ENCODE assay signal across 8 cellular contexts in genomic region chr22:48968201-48968959, GRCh38.
DNase-seq lines count a peak whose midpoint lies in the region; ATAC-seq and TF ChIP-seq lines count a peak whose summit lies in the region.

No MANE protein-coding gene starts in this region.

- POLR2A ChIA-PET in A673 (lab: Charles Lee; ENCODE audit: low non-redundant PET), result no interaction called here

- TF ChIP-seq CTCF in A673 (conservative IDR thresholded peaks at IDR 0.05; ENCODE audit: low read depth, low read length) (peak; percentile 55), GM20000 (IDR thresholded peaks at IDR 0.05; ENCODE audit: extremely low read depth, missing control alignments) (peak; percentile 29), VCaP (conservative IDR thresholded peaks at IDR 0.05) (peak; percentile 82), lung (IDR thresholded peaks at IDR 0.05; ENCODE audit: control extremely low read depth, extremely low read depth) (no peak), esophagus squamous epithelium (IDR thresholded peaks at IDR 0.05) (peak in 2 of 6 experiments; percentile 25 to 29)

- no peak for ATAC-seq in lung (ENCODE audit: insufficient read depth, low FRiP score)

- WGBS in lung, 2 donors, result 52% methylated on average over 11 of the region's 11 CpGs
- 47 to 55% methylated on average over 3 to 8 of the region's 11 CpGs for WGBS in esophagus squamous epithelium, 2 donors

- H3K9me3 ChIP-seq in A673 (ENCODE audit: low read depth, low read length, poor library complexity, severe bottlenecking) (no peaks in the 10 kb centered on the region), lung (ENCODE audit: control insufficient read depth in 2 of 2, insufficient read depth in 1 of 2, low read length in 1 of 2) (peaks cover 0 to 2% of the 10 kb centered on the region in 2 donors), esophagus squamous epithelium (no peaks in the 10 kb centered on the region), HAP-1 (no peaks in the 10 kb centered on the region)

- BruUV-seq in A673 (replicated peaks; lab: Mats Ljungman, UMichigan), result no TSS peak

- in situ Hi-C loops in HAP-1 (cut with MboI; ENCODE audit: low sequenced_read_pairs), result no loop called here

- H3K4me3 ChIP-seq in A673 (ENCODE audit: low read depth, low read length, poor library complexity, severe bottlenecking) (no peak overlapping the region), lung (no peak overlapping the region), esophagus squamous epithelium (no peak overlapping the region), HAP-1 (no peak overlapping the region)

- H3K27me3 ChIP-seq in A673 (replicated peaks; ENCODE audit: insufficient read depth, low read depth, low read length, poor library complexity), result no peaks in the 10 kb centered on the region
- no peaks in the 10 kb centered on the region for H3K27me3 ChIP-seq in lung (ENCODE audit: control insufficient read depth, insufficient read depth)
- H3K27me3 ChIP-seq in esophagus squamous epithelium, result peaks cover 0 to 16% (median 0%) of the 10 kb centered on the region in 4 donors
- no peaks in the 10 kb centered on the region for H3K27me3 ChIP-seq in HAP-1 (ENCODE audit: low read depth)

- no peaks in the 10 kb centered on the region for H3K36me3 ChIP-seq in A673 (ENCODE audit: insufficient read depth, low read length, poor library complexity, severe bottlenecking)
- no peaks in the 10 kb centered on the region for H3K36me3 ChIP-seq in lung (ENCODE audit: control insufficient read depth in 2 of 2, insufficient read depth in 2 of 2, low read length in 2 of 2)
- H3K36me3 ChIP-seq in esophagus squamous epithelium, result no peaks in the 10 kb centered on the region
- no peaks in the 10 kb centered on the region for H3K36me3 ChIP-seq in HAP-1 (replicated peaks)

- no peak for TF ChIP-seq POLR2A in esophagus squamous epithelium (IDR thresholded peaks at IDR 0.05)

- CTCF ChIA-PET in A673 (lab: Charles Lee), result no interaction called here

- DNase-seq in A673 (ENCODE audit: low spot score) (no peak), GM20000 (ENCODE audit: low spot score) (no peak), lung (ENCODE audit: low spot score) (peak; percentile 30), esophagus squamous epithelium (lab: John Stamatoyannopoulos, UW) (no peak), AG20443 (ENCODE audit: low spot score) (no peak), HAP-1 (ENCODE audit: low spot score in 2 of 2) (no peak), HuH-7.5 (ENCODE audit: low spot score) (no peak)

- H3K4me1 ChIP-seq in A673 (ENCODE audit: insufficient read depth, low read length, poor library complexity, severe bottlenecking) (no peaks in the 10 kb centered on the region), lung (ENCODE audit: control insufficient read depth in 2 of 2, insufficient read depth in 2 of 2, low read length in 2 of 2) (no peaks in the 10 kb centered on the region), esophagus squamous epithelium (no peaks in the 10 kb centered on the region), HAP-1 (no peaks in the 10 kb centered on the region)

- H3K27ac ChIP-seq in A673 (ENCODE audit: low read depth, low read length, poor library complexity, severe bottlenecking), result no peak overlapping the region
- H3K27ac ChIP-seq in VCaP, result no peak overlapping the region
- H3K27ac ChIP-seq in lung (ENCODE audit: low read depth in 1 of 2, low read length in 1 of 2), result no peak overlapping the region
- H3K27ac ChIP-seq in esophagus squamous epithelium, result no peak overlapping the region

- intact Hi-C loops in A673 (cut with micrococcal nuclease; ENCODE audit: unreplicated experiment) (no loop called here), esophagus squamous epithelium (cut with DNase I) (no loop called here)
